In genomic region chr15:22265056-22265945, GRCh38 we compare ENCODE assay signal across 2 cellular contexts.
TF ChIP-seq lines count a peak whose summit lies in the region.

No MANE protein-coding gene starts in this region.

TF ChIP-seq in SK-N-SH, 30 proteins besides CTCF, POLR2A, EP300 and RAD21 (continued from another document):
- no peak for TF ChIP-seq TEAD4 (IDR thresholded peaks at IDR 0.05; ENCODE audit: borderline replicate concordance, insufficient read depth)
- TF ChIP-seq RCOR1 (IDR thresholded peaks at IDR 0.05; ENCODE audit: low read length) = no peak
- TF ChIP-seq YY1 (IDR thresholded peaks at IDR 0.05; ENCODE audit: low read depth) = no peak
- TF ChIP-seq NRF1 (IDR thresholded peaks at IDR 0.05; ENCODE audit: low read depth, low read length) = no peak
- TF ChIP-seq FOSL2 (IDR thresholded peaks at IDR 0.05; ENCODE audit: borderline replicate concordance, low read depth) = no peak
- TF ChIP-seq MXI1 (IDR thresholded peaks at IDR 0.05; ENCODE audit: low read depth, low read length) = no peak

TF ChIP-seq in SK-N-SH treated with all-trans-retinoic acid at 6 μM for 48 hours, 23 proteins besides CTCF, POLR2A, EP300 and RAD21 (continued from another document):
- TF ChIP-seq PATZ1 (CRISPR knock-in tag; IDR thresholded peaks at IDR 0.05; ENCODE audit: borderline replicate concordance) (no peak), BACH2 (CRISPR knock-in tag; IDR thresholded peaks at IDR 0.05; ENCODE audit: borderline replicate concordance) (no peak), ISL1 (CRISPR knock-in tag; IDR thresholded peaks at IDR 0.05) (no peak), SNAI2 (CRISPR knock-in tag; IDR thresholded peaks at IDR 0.05) (no peak), TOX (CRISPR knock-in tag; IDR thresholded peaks at IDR 0.05; ENCODE audit: borderline replicate concordance) (no peak), ARNTL (CRISPR knock-in tag; IDR thresholded peaks at IDR 0.05; ENCODE audit: borderline replicate concordance, low read depth) (no peak), ZFP30 (CRISPR knock-in tag; IDR thresholded peaks at IDR 0.05) (no peak), CREB5 (CRISPR knock-in tag; IDR thresholded peaks at IDR 0.05; ENCODE audit: low read depth) (no peak)
- TF ChIP-seq, protein P1, sequence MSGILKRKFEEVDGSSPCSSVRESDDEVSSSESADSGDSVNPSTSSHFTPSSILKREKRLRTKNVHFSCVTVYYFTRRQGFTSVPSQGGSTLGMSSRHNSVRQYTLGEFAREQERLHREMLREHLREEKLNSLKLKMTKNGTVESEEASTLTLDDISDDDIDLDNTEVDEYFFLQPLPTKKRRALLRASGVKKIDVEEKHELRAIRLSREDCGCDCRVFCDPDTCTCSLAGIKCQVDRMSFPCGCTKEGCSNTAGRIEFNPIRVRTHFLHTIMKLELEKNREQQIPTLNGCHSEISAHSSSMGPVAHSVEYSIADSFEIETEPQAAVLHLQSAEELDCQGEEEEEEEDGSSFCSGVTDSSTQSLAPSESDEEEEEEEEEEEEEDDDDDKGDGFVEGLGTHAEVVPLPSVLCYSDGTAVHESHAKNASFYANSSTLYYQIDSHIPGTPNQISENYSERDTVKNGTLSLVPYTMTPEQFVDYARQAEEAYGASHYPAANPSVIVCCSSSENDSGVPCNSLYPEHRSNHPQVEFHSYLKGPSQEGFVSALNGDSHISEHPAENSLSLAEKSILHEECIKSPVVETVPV (CRISPR knock-in tag; IDR thresholded peaks at IDR 0.05) = no peak
- TF ChIP-seq, protein P2, sequence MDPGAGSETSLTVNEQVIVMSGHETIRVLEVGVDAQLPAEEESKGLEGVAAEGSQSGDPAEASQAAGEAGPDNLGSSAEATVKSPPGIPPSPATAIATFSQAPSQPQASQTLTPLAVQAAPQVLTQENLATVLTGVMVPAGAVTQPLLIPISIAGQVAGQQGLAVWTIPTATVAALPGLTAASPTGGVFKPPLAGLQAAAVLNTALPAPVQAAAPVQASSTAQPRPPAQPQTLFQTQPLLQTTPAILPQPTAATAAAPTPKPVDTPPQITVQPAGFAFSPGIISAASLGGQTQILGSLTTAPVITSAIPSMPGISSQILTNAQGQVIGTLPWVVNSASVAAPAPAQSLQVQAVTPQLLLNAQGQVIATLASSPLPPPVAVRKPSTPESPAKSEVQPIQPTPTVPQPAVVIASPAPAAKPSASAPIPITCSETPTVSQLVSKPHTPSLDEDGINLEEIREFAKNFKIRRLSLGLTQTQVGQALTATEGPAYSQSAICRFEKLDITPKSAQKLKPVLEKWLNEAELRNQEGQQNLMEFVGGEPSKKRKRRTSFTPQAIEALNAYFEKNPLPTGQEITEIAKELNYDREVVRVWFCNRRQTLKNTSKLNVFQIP (CRISPR knock-in tag; IDR thresholded peaks at IDR 0.05; ENCODE audit: borderline replicate concordance, low read depth) = no peak
